Comparison of ENCODE assay signal across 21 cellular contexts in the genomic region with DNA sequence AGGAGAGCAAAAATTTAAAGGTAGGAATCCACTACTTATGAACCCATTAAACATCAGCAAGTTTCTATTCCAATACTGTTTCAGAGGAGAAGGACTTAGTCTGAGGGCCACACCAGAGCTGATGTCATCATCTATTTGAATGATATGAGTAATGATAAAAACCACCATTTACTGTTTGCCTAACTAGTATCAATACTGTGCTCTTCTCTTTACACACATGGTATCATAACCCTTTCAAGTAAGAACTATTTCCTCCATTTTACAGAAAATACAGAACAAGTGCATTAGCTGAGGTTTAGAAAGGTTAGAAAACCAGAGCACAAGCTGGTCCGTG.
A peak's percentile ranks its signal among the peaks of the same experiment; 100 is the strongest.
DNase-seq lines count a peak whose midpoint lies in the region; ATAC-seq and TF ChIP-seq lines count a peak whose summit lies in the region.
"Had no signal": no experiment of that assay in that cellular context is flagged by ENCODE, and none has a peak within 500 bp of the region (broad histone marks: within the 10 kb centered on the region; RNA-seq: fewer than 3 reads in every experiment).

No MANE protein-coding gene starts in this region.

- H3K9me3 ChIP-seq in PC-3 (ENCODE audit: low read length) (no peaks in the 10 kb centered on the region), upper lobe of left lung (no peaks in the 10 kb centered on the region)
- H3K9me3 ChIP-seq: esophagus squamous epithelium, heart left ventricle, sigmoid colon had no signal

- DNase-seq in EH (ENCODE audit: low read depth) (peak; percentile 11), PC-3 (peak; percentile 15), kidney glomerular epithelial cell (lab: John Stamatoyannopoulos, UW) (peak; percentile 34), upper lobe of left lung (no peak), GM10248 (ENCODE audit: extremely low spot score) (no peak), NCI-H2227 treated with DMSO at 0.1 percent for 48 hours (lab: John Stamatoyannopoulos, UW) (no peak)
- DNase-seq: activated CD4-positive, CD25-positive, alpha-beta regulatory T cell treated with anti-CD3 and anti-CD28 coated beads, Interleukin-2, amount 50 U/mL, for 72 hours; CD8-positive, alpha-beta T cell; DND-41; esophagus squamous epithelium; heart left ventricle; KG1; naive B cell; sigmoid colon; stimulated activated CD4-positive, alpha-beta T cell treated with anti-CD3 and anti-CD28 coated beads, Interleukin-2, amount 100 ng/mL, for 24 hours; T-helper 9 cell had no signal

- TF ChIP-seq CTCF in PC-3 (conservative IDR thresholded peaks at IDR 0.05; ENCODE audit: low read depth, low read length), result no peak
- no peak for TF ChIP-seq CTCF in upper lobe of left lung (IDR thresholded peaks at IDR 0.05)
- no peak for TF ChIP-seq CTCF in GM10248 (IDR thresholded peaks at IDR 0.05; ENCODE audit: control extremely low read depth, extremely low read depth, low read depth, missing control alignments)

- ATAC-seq in GM21619 (IDR thresholded peaks at IDR 0.05; ENCODE audit: unreplicated experiment) (peak; percentile 65), PC-3 (no peak), GM18873 (IDR thresholded peaks at IDR 0.05; ENCODE audit: low FRiP score, unreplicated experiment) (no peak), upper lobe of left lung (ENCODE audit: low FRiP score in 2 of 2) (no peak)
- ATAC-seq: CD8-positive, alpha-beta T cell; heart left ventricle had no signal

- H3F3A ChIP-seq in PC-3 (ENCODE audit: low read length, unreplicated experiment), result no peaks in the 10 kb centered on the region

- POLR2A ChIA-PET in PC-3 (lab: Charles Lee; ENCODE audit: unreplicated experiment), result no interaction called here
- POLR2A ChIA-PET in GM10248 (lab: Yijun Ruan, JAX), result no interaction called here

- CTCF ChIA-PET in PC-3 (lab: Charles Lee) (no interaction called here), GM10248 (lab: Yijun Ruan, JAX) (interaction anchor here (1.9 kb wide), 1 partner anchor 9 kb away, joined by 5 read pairs; no protein-coding TSS in a partner anchor)

- H3K4me3 ChIP-seq in PC-3 (ENCODE audit: low read length) (no peak overlapping the region), upper lobe of left lung (no peak overlapping the region)
- H3K4me3 ChIP-seq: esophagus squamous epithelium, heart left ventricle, lung, sigmoid colon, SK-N-MC had no signal

- H3K4me1 ChIP-seq in PC-3 (ENCODE audit: insufficient read depth, low read length), result peaks cover 13% of the 10 kb centered on the region; the same call in 1 of the 2 replicates
- no peaks in the 10 kb centered on the region for H3K4me1 ChIP-seq in upper lobe of left lung
- H3K4me1 ChIP-seq: esophagus squamous epithelium, parathyroid adenoma, sigmoid colon had no signal

- no peak overlapping the region for H2AFZ ChIP-seq in PC-3 (ENCODE audit: low read length)
- H2AFZ ChIP-seq: parathyroid adenoma had no signal

- peaks cover 4% of the 10 kb centered on the region; the same call in 1 of the 2 replicates for H3K27me3 ChIP-seq in PC-3 (ENCODE audit: low read length)
- H3K27me3 ChIP-seq in upper lobe of left lung, result no peaks in the 10 kb centered on the region
- H3K27me3 ChIP-seq: esophagus squamous epithelium, heart left ventricle, sigmoid colon had no signal

- H3K36me3 ChIP-seq in PC-3 (ENCODE audit: low read depth, low read length), result no peaks in the 10 kb centered on the region
- H3K36me3 ChIP-seq in upper lobe of left lung, result no peaks in the 10 kb centered on the region
- H3K36me3 ChIP-seq: esophagus squamous epithelium, heart left ventricle, sigmoid colon had no signal

- 84 to 93% methylated on average over 1 of the region's 1 CpG for WGBS in upper lobe of left lung, 2 donors

- H3K27ac ChIP-seq in PC-3 (ENCODE audit: low read length) (peak overlapping the region; percentile 51), upper lobe of left lung (no peak overlapping the region)
- H3K27ac ChIP-seq: esophagus squamous epithelium, heart left ventricle, parathyroid adenoma, sigmoid colon, SK-N-MC had no signal

- intact Hi-C loops in PC-3 (cut with micrococcal nuclease), result no loop called here

- H3K4me2 ChIP-seq in PC-3 (ENCODE audit: low read length), result 0 out of 2 replicates have a peak overlapping the region, but pooled peaks have one; percentile 2

- H3K9ac ChIP-seq in PC-3 (ENCODE audit: low read length), result no peak overlapping the region
- H3K9ac ChIP-seq: parathyroid adenoma had no signal

- no TSS peak for BruUV-seq in PC-3 (replicated peaks; lab: Mats Ljungman, UMichigan)

- TF ChIP-seq POLR2A in upper lobe of left lung (IDR thresholded peaks at IDR 0.05), result no peak

- no peaks in the 10 kb centered on the region for H3K79me2 ChIP-seq in PC-3 (ENCODE audit: low read length)
- H3K79me2 ChIP-seq: parathyroid adenoma had no signal

- TF ChIP-seq EP300 in upper lobe of left lung (IDR thresholded peaks at IDR 0.05), result no peak

- no peaks in the 10 kb centered on the region for H4K20me1 ChIP-seq in PC-3 (ENCODE audit: low read length)

- no peaks in the 10 kb centered on the region for H3K9me2 ChIP-seq in PC-3 (replicated peaks; ENCODE audit: low read length)

Comparison
In these comparisons a context has a peak if more than half of its experiments do, and no peak if none do; other contexts are left out.
1. DNase-seq: peak in EH (single experiment), PC-3 (single experiment) and kidney glomerular epithelial cell (single experiment); none in upper lobe of left lung (0 of 2), GM10248 (single experiment) and NCI-H2227 treated with DMSO at 0.1 percent for 48 hours (single experiment).